ENCODE assay signal across 11 cellular contexts in genomic region chr16:23516366-23517137, GRCh38. TPM values are rescaled to one million over a fixed set of nuclear protein-coding genes. Genes with fewer than 3 reads are reported as not detected.
A peak's percentile ranks its signal among the peaks of the same experiment; 100 is the strongest.
DNase-seq lines count a peak whose midpoint lies in the region; ATAC-seq lines count a peak whose summit lies in the region.
"Had no signal": no experiment of that assay in that cellular context is flagged by ENCODE, and none has a peak within 500 bp of the region (broad histone marks: within the 10 kb centered on the region; RNA-seq: fewer than 3 reads in every experiment).

No MANE protein-coding gene starts in this region.

- no peaks in the 10 kb centered on the region for H3K9me3 Mint-ChIP-seq in CD4-positive, alpha-beta memory T cell

- no peaks in the 10 kb centered on the region for H3K27me3 ChIP-seq in CD4-positive, alpha-beta memory T cell (ENCODE audit: insufficient read depth, low read length)
- H3K27me3 ChIP-seq: tibial artery had no signal

- peak overlapping the region in 3 of 8 donors; percentile 18 to 34 (median 23) for H3K4me3 Mint-ChIP-seq in CD4-positive, alpha-beta memory T cell
- H3K4me3 Mint-ChIP-seq: activated CD4-positive, alpha-beta T cell treated with anti-CD3 and anti-CD28 coated beads for 36 hours had no signal

- no peaks in the 10 kb centered on the region for H3K9me3 ChIP-seq in CD4-positive, alpha-beta memory T cell (ENCODE audit: control insufficient read depth in 1 of 2, low read length in 2 of 2)
- H3K9me3 ChIP-seq: tibial artery had no signal

- H3K27ac ChIP-seq in CD4-positive, alpha-beta memory T cell (ENCODE audit: low read depth, low read length) = no peak overlapping the region
- H3K27ac ChIP-seq: tibial artery had no signal

- DNase-seq in CD4-positive, alpha-beta memory T cell = no peak
- DNase-seq in SKM-1 treated with dmso at 0.1 percent for 144 hours (lab: John Stamatoyannopoulos, UW; ENCODE audit: unreplicated experiment) (peak; percentile 56), left kidney (ENCODE audit: low read depth, low spot score) (peak; percentile 33), NCI-H187 (lab: John Stamatoyannopoulos, UW) (no peak)
- no peak for DNase-seq in activated CD4-positive, CD25-positive, alpha-beta regulatory T cell treated with anti-CD3 and anti-CD28 coated beads, Interleukin-2, amount 50 U/mL, for 72 hours
- DNase-seq: activated CD4-positive, alpha-beta T cell treated with anti-CD3 and anti-CD28 coated beads for 36 hours; effector CD8-positive, alpha-beta T cell had no signal

- no peak overlapping the region for H3K4me3 ChIP-seq in CD4-positive, alpha-beta memory T cell (ENCODE audit: low read length in 2 of 2)
- H3K4me3 ChIP-seq: tibial artery had no signal

- ATAC-seq in HG02981 (IDR thresholded peaks at IDR 0.05; ENCODE audit: unreplicated experiment) = peak; percentile 50
- no peak for ATAC-seq in HG02678 (IDR thresholded peaks at IDR 0.05; ENCODE audit: unreplicated experiment)
- no peak for ATAC-seq in GM21786 (IDR thresholded peaks at IDR 0.05; ENCODE audit: unreplicated experiment)
- ATAC-seq: activated CD4-positive, alpha-beta T cell treated with anti-CD3 and anti-CD28 coated beads for 36 hours had no signal

- H3K4me1 ChIP-seq in CD4-positive, alpha-beta memory T cell (ENCODE audit: insufficient read depth, low read length) = peaks cover 32% of the 10 kb centered on the region
- H3K4me1 ChIP-seq: tibial artery had no signal

- H3K36me3 ChIP-seq in CD4-positive, alpha-beta memory T cell (ENCODE audit: insufficient read depth, low read length) = no peaks in the 10 kb centered on the region

- H3K4me1 Mint-ChIP-seq in CD4-positive, alpha-beta memory T cell = peaks cover 24 to 50% (median 36%) of the 10 kb centered on the region in 4 donors

- intact Hi-C loops in CD4-positive, alpha-beta memory T cell (cut with micrococcal nuclease) = no loop called here

- no peaks in the 10 kb centered on the region for H3K27me3 Mint-ChIP-seq in CD4-positive, alpha-beta memory T cell
- H3K27me3 Mint-ChIP-seq: activated CD4-positive, alpha-beta T cell treated with anti-CD3 and anti-CD28 coated beads for 36 hours had no signal

- POLR2A ChIA-PET in CD4-positive, alpha-beta memory T cell (lab: Charles Lee; ENCODE audit: partially characterized antibody) = no interaction called here

- peak overlapping the region in 4 of 7 donors; percentile 17 to 73 (median 56) for H3K27ac Mint-ChIP-seq in CD4-positive, alpha-beta memory T cell
- H3K27ac Mint-ChIP-seq: activated CD4-positive, alpha-beta T cell treated with anti-CD3 and anti-CD28 coated beads for 36 hours had no signal

- H3K36me3 Mint-ChIP-seq in CD4-positive, alpha-beta memory T cell = peaks cover 3 to 7% of the 10 kb centered on the region in 2 donors

- CTCF ChIA-PET in CD4-positive, alpha-beta memory T cell (lab: Charles Lee; ENCODE audit: partially characterized antibody) = interaction anchor here (1.3 kb wide), 1 partner anchor 11 kb away, joined by 4 read pairs; no protein-coding TSS in a partner anchor

RNA-seq across cellular contexts. Expression of gene GGA2, which starts 6.3 kb away (rescaled TPM):
- 100 to 1,000 TPM; 114 to 118 TPM for total RNA-seq in CD4-positive, alpha-beta memory T cell
- 10 to 100 TPM; 49.2 to 49.6 TPM for polyA plus RNA-seq in CD4-positive, alpha-beta memory T cell

RNA-seq across cellular contexts. Expression of gene EARS2, which starts 40.6 kb away (rescaled TPM):
- total RNA-seq in CD4-positive, alpha-beta memory T cell = 10 to 100 TPM; 13.6 to 16.0 TPM
- 10 to 100 TPM; 11.4 to 15.6 TPM for polyA plus RNA-seq in CD4-positive, alpha-beta memory T cell

RNA-seq across cellular contexts. Expression of gene UBFD1, which starts 41.0 kb away (rescaled TPM):
- 10 to 100 TPM; 41.0 to 41.2 TPM for total RNA-seq in CD4-positive, alpha-beta memory T cell
- 10 to 100 TPM; 11.9 to 15.3 TPM for polyA plus RNA-seq in CD4-positive, alpha-beta memory T cell

Comparison
In these comparisons a context has a peak if more than half of its experiments do, and no peak if none do; other contexts are left out.
1. DNase-seq: peak in SKM-1 treated with dmso at 0.1 percent for 144 hours (single experiment) and left kidney (single experiment); none in CD4-positive, alpha-beta memory T cell (0 of 5), activated CD4-positive, CD25-positive, alpha-beta regulatory T cell treated with anti-CD3 and anti-CD28 coated beads, Interleukin-2, amount 50 U/mL, for 72 hours (single experiment) and NCI-H187 (0 of 2).